Comparison of ENCODE assay signal across 9 cellular contexts in the genomic region with DNA sequence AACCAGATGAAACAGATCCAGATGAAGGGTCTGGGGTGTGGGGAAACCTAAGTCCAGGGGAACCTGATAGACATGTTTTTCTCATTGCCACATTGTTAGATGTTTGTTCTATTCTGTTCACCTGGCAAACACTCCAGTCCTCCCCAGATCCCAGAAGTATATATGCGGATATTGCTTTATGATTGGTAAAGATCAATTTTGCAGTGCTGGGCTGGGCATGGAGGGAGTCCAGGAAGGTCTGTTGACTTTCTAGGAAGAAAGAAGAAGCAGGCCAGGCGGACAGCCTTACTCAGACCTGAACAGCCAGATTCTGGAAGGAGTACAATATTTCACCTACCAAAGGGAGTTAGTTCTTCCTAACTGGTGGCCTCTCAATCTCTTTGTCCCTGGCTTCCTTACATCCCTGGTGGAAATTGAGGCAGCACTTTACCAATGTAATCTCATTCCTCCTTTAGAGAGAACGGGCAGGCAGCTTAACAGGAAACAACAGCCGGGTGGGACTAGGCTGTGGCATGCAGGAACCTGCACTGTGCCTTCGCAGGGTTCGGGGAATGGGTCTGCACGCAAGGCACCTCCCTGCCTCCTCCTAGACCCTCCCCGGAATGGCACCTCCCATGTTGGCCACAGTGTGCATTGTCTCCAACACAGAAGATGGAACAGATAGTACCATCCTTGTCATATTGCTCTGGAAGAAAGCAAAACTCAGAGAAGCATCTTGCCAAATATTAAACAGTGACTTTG. TPM values are rescaled to one million over a fixed set of nuclear protein-coding genes. Genes with fewer than 3 reads are reported as not detected.
DNase-seq lines count a peak whose midpoint lies in the region; ATAC-seq and TF ChIP-seq lines count a peak whose summit lies in the region.
"Had no signal": no experiment of that assay in that cellular context is flagged by ENCODE, and none has a peak within 500 bp of the region (broad histone marks: within the 10 kb centered on the region; RNA-seq: fewer than 3 reads in every experiment).

No MANE protein-coding gene starts in this region.

- H3K4me2 ChIP-seq in Karpas-422 (ENCODE audit: low read depth, low read length, poor library complexity, severe bottlenecking): no peak overlapping the region

- peaks cover 15 to 17% of the 10 kb centered on the region in 2 donors for H3K4me1 ChIP-seq in lung (ENCODE audit: control insufficient read depth in 2 of 2, insufficient read depth in 2 of 2, low read length in 2 of 2)
- no peaks in the 10 kb centered on the region for H3K4me1 ChIP-seq in tibial artery
- H3K4me1 ChIP-seq in Karpas-422 (ENCODE audit: low read length): no peaks in the 10 kb centered on the region

- no peak overlapping the region for H3K9ac ChIP-seq in Karpas-422 (ENCODE audit: low read length)

- 25 to 39% methylated on average over 8 of the region's 8 CpGs for WGBS in lung, 2 donors

- H3K4me3 ChIP-seq in Jurkat, Clone E6-1 (ENCODE audit: low read length): peak overlapping the region; percentile 88
- peak overlapping the region; percentile 50 for H3K4me3 ChIP-seq in lung
- peak overlapping the region; percentile 34 to 42 for H3K4me3 ChIP-seq in tibial artery
- H3K4me3 ChIP-seq in Karpas-422 (ENCODE audit: low read length): no peak overlapping the region

- peak; percentile 42 for DNase-seq in Jurkat, Clone E6-1 (ENCODE audit: low read depth, low spot score)
- peak; percentile 81 for DNase-seq in activated effector memory CD4-positive, alpha-beta T cell treated with anti-CD3 and anti-CD28 coated beads, Interleukin-2, amount 50 U/mL, for 16 hours
- DNase-seq in lung (ENCODE audit: low spot score) (no peak), tibial artery (no peak), Karpas-422 (no peak), pons (ENCODE audit: low spot score) (no peak), midbrain (lab: John Stamatoyannopoulos, UW) (no peak), amniotic stem cell (lab: John Stamatoyannopoulos, UW) (no peak)
- DNase-seq: naive B cell had no signal

- no peak for TF ChIP-seq CTCF in lung (IDR thresholded peaks at IDR 0.05; ENCODE audit: control extremely low read depth, extremely low read depth)
- TF ChIP-seq CTCF in tibial artery (IDR thresholded peaks at IDR 0.05): no peak

- no peak for ATAC-seq in lung (ENCODE audit: insufficient read depth, low FRiP score)

- H3K9me2 ChIP-seq in Karpas-422 (replicated peaks; ENCODE audit: insufficient read depth, low read length): no peaks in the 10 kb centered on the region

- no peaks in the 10 kb centered on the region for H4K20me1 ChIP-seq in Karpas-422 (ENCODE audit: insufficient read depth, low read depth, low read length)

- H3K27me3 ChIP-seq in lung (ENCODE audit: control insufficient read depth, insufficient read depth) (no peaks in the 10 kb centered on the region), tibial artery (no peaks in the 10 kb centered on the region), Karpas-422 (ENCODE audit: low read length) (no peaks in the 10 kb centered on the region)

- H3K27ac ChIP-seq in lung (ENCODE audit: low read depth in 1 of 2, low read length in 1 of 2): peak overlapping the region; percentile 84 to 93
- no peak overlapping the region for H3K27ac ChIP-seq in tibial artery
- H3K27ac ChIP-seq in Karpas-422 (ENCODE audit: low read length): no peak overlapping the region

- H2AFZ ChIP-seq in Karpas-422 (ENCODE audit: low read length): no peak overlapping the region

- H3K36me3 ChIP-seq in lung (ENCODE audit: control insufficient read depth in 2 of 2, insufficient read depth in 2 of 2, low read length in 2 of 2): peaks cover 2 to 14% of the 10 kb centered on the region in 2 donors
- H3K36me3 ChIP-seq in tibial artery: peaks cover 0 to 12% (median 0%) of the 10 kb centered on the region in 3 donors
- H3K36me3 ChIP-seq in Karpas-422 (ENCODE audit: insufficient read depth, low read length): no peaks in the 10 kb centered on the region

- H3K79me2 ChIP-seq in Karpas-422 (ENCODE audit: low read length): no peaks in the 10 kb centered on the region

- intact Hi-C loops in tibial artery (cut with DNase I; ENCODE audit: low total_unique reads): no loop called here

- H3K9me3 ChIP-seq in lung (ENCODE audit: control insufficient read depth in 2 of 2, insufficient read depth in 1 of 2, low read length in 1 of 2) (peaks cover 0 to 2% of the 10 kb centered on the region in 2 donors), tibial artery (no peaks in the 10 kb centered on the region), Karpas-422 (ENCODE audit: low read length) (no peaks in the 10 kb centered on the region)

RNA-seq across cellular contexts. Expression of a gene that starts 0.9 kb away (rescaled TPM):
- 26.1 TPM for polyA plus RNA-seq in Jurkat, Clone E6-1 (2012; ENCODE audit: insufficient read depth, insufficient read length)
- total RNA-seq in lung: 10 to 100 TPM; 38.9 to 53.7 TPM
- 10 to 100 TPM; 12.1 to 41.2 TPM for polyA plus RNA-seq in lung
- total RNA-seq in Karpas-422 (2014; rRNA removed; shearing (Covaris generic); ENCODE audit: low replicate concordance): not detected in 2 replicates

RNA-seq across cellular contexts. Expression of a gene that starts 54.3 kb away (rescaled TPM):
- polyA plus RNA-seq in Jurkat, Clone E6-1 (2012; ENCODE audit: insufficient read depth, insufficient read length): 57.2 TPM
- total RNA-seq in lung: 10 to 100 TPM; 14.1 to 24.9 TPM
- 10 to 100 TPM; 10.7 to 22.0 TPM for polyA plus RNA-seq in lung
- 1.0 and 1.3 TPM in 2 replicates for total RNA-seq in Karpas-422 (2014; rRNA removed; shearing (Covaris generic); ENCODE audit: low replicate concordance)

Comparison
In these comparisons a context has a peak if more than half of its experiments do, and no peak if none do; other contexts are left out.
1. DNase-seq: peak in Jurkat, Clone E6-1 (single experiment) and activated effector memory CD4-positive, alpha-beta T cell treated with anti-CD3 and anti-CD28 coated beads, Interleukin-2, amount 50 U/mL, for 16 hours (single experiment); none in lung (single experiment), tibial artery (0 of 2), Karpas-422 (single experiment), pons (single experiment), midbrain (single experiment) and amniotic stem cell (single experiment).
2. H3K27ac ChIP-seq: peak in lung (2 of 2); none in tibial artery (0 of 2) and Karpas-422 (single experiment).
3. RNA of a gene that starts 0.9 kb away (total RNA-seq): 38.9 to 53.7 TPM in lung; not detected in Karpas-422; every median in the first group is over 10 times any median in the second.